14 cellular contexts compared by ENCODE assay signal in the genomic region with DNA sequence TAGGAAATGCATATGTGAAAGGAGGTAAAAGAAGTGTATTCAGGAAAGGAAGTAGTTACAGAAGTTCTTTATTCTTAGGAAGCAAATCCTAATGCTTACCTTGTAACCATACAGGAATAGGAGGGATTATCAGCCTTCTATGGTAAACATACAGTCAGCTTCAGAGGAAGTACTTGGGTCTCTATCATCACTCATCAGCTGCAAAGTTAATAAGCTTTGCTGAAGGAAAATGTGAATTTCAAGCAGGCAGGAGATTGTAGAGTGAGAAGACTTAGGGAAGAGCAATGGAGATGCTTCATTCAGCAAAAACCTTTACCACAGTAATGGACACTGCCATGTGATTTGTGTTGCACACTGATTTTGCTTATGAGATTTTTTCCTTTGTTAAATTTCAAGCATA.
A peak's percentile ranks its signal among the peaks of the same experiment; 100 is the strongest.
DNase-seq lines count a peak whose midpoint lies in the region; ATAC-seq and TF ChIP-seq lines count a peak whose summit lies in the region.
"Had no signal": no experiment of that assay in that cellular context is flagged by ENCODE, and none has a peak within 500 bp of the region (broad histone marks: within the 10 kb centered on the region; RNA-seq: fewer than 3 reads in every experiment).

No MANE protein-coding gene starts in this region.

- H3K9me3 Mint-ChIP-seq in natural killer cell (no peaks in the 10 kb centered on the region), WTC11 (no peaks in the 10 kb centered on the region)
- no peaks in the 10 kb centered on the region for H3K9me3 Mint-ChIP-seq in natural killer cell treated with Interleukin-12 subunit alpha and Interleukin-12 subunit beta and Interleukin-15 and Interleukin-18, amount 100 ng/mL, for 72 hours
- H3K9me3 Mint-ChIP-seq: activated CD4-positive, alpha-beta memory T cell treated with anti-CD3 and anti-CD28 coated beads for 36 hours had no signal

- no peaks in the 10 kb centered on the region for H3K27me3 ChIP-seq in left lung

- no peak for ATAC-seq in natural killer cell
- no peak for ATAC-seq in natural killer cell treated with Interleukin-12 subunit alpha and Interleukin-12 subunit beta and Interleukin-15 and Interleukin-18, amount 100 ng/mL, for 72 hours
- ATAC-seq in WTC11, result no peak
- ATAC-seq in left lung, result peak; percentile 24
- ATAC-seq: left cardiac atrium had no signal

- H3K27ac ChIP-seq in left lung, result no peak overlapping the region

- DNase-seq in natural killer cell (no peak), WTC11 (ENCODE audit: low spot score) (no peak), left lung (no peak), NCI-H1694 treated with DMSO at 0.1 percent for 48 hours (lab: John Stamatoyannopoulos, UW) (no peak), middle frontal gyrus (ENCODE audit: extremely low spot score, low spot score) (no peak), RKO (ENCODE audit: low spot score) (no peak), inferior parietal cortex (ENCODE audit: extremely low spot score) (no peak)
- no peak for DNase-seq in natural killer cell treated with Interleukin-12 subunit alpha and Interleukin-12 subunit beta and Interleukin-15 and Interleukin-18, amount 100 ng/mL, for 72 hours (ENCODE audit: low spot score)
- DNase-seq: activated CD4-positive, alpha-beta memory T cell treated with anti-CD3 and anti-CD28 coated beads for 36 hours; activated effector memory CD4-positive, alpha-beta T cell treated with Interleukin-2 at 50 U/mL for 16 hours; AML-193; Karpas-422; left cardiac atrium; SIG-M5 had no signal

- intact Hi-C loops in natural killer cell (cut with micrococcal nuclease) (no loop called here), left lung (cut with DNase I) (no loop called here)

- H3K36me3 Mint-ChIP-seq in natural killer cell (no peaks in the 10 kb centered on the region), WTC11 (no peaks in the 10 kb centered on the region)
- H3K36me3 Mint-ChIP-seq in natural killer cell treated with Interleukin-12 subunit alpha and Interleukin-12 subunit beta and Interleukin-15 and Interleukin-18, amount 100 ng/mL, for 72 hours, result no peaks in the 10 kb centered on the region
- H3K36me3 Mint-ChIP-seq: activated CD4-positive, alpha-beta memory T cell treated with anti-CD3 and anti-CD28 coated beads for 36 hours had no signal

- POLR2A ChIA-PET in WTC11 (lab: Charles Lee), result no interaction called here

- CTCF ChIA-PET in WTC11 (lab: Charles Lee), result no interaction called here

- H3K27ac Mint-ChIP-seq in natural killer cell (peak overlapping the region; percentile 56 to 70), WTC11 (peak overlapping the region; percentile 60; the same call in 1 of the 2 replicates)
- H3K27ac Mint-ChIP-seq in natural killer cell treated with Interleukin-12 subunit alpha and Interleukin-12 subunit beta and Interleukin-15 and Interleukin-18, amount 100 ng/mL, for 72 hours, result peak overlapping the region in 1 of 2 donors; percentile 42
- H3K27ac Mint-ChIP-seq: activated CD4-positive, alpha-beta memory T cell treated with anti-CD3 and anti-CD28 coated beads for 36 hours had no signal

- no peaks in the 10 kb centered on the region for H3K9me3 ChIP-seq in left lung

- H3K4me3 Mint-ChIP-seq in natural killer cell, result no peak overlapping the region
- no peak overlapping the region for H3K4me3 Mint-ChIP-seq in natural killer cell treated with Interleukin-12 subunit alpha and Interleukin-12 subunit beta and Interleukin-15 and Interleukin-18, amount 100 ng/mL, for 72 hours
- H3K4me3 Mint-ChIP-seq in WTC11, result no peak overlapping the region
- H3K4me3 Mint-ChIP-seq: activated CD4-positive, alpha-beta memory T cell treated with anti-CD3 and anti-CD28 coated beads for 36 hours had no signal

- H3K4me1 ChIP-seq in left lung, result peaks cover 4 to 17% of the 10 kb centered on the region in 2 donors

- H3K4me1 Mint-ChIP-seq in natural killer cell (peaks cover 21 to 27% of the 10 kb centered on the region in 2 donors), WTC11 (peaks cover 12% of the 10 kb centered on the region)
- H3K4me1 Mint-ChIP-seq in natural killer cell treated with Interleukin-12 subunit alpha and Interleukin-12 subunit beta and Interleukin-15 and Interleukin-18, amount 100 ng/mL, for 72 hours (ENCODE audit: low read depth in 2 of 2), result peaks cover 20 to 24% of the 10 kb centered on the region in 2 donors

- no peaks in the 10 kb centered on the region for H3K36me3 ChIP-seq in left lung

- TF ChIP-seq CTCF in natural killer cell (IDR thresholded peaks at IDR 0.05) (no peak), WTC11 (IDR thresholded peaks at IDR 0.05) (no peak), left lung (IDR thresholded peaks at IDR 0.05) (no peak)

- no peaks in the 10 kb centered on the region for H3K27me3 Mint-ChIP-seq in natural killer cell (ENCODE audit: low read depth in 2 of 2)
- no peaks in the 10 kb centered on the region for H3K27me3 Mint-ChIP-seq in natural killer cell treated with Interleukin-12 subunit alpha and Interleukin-12 subunit beta and Interleukin-15 and Interleukin-18, amount 100 ng/mL, for 72 hours
- no peaks in the 10 kb centered on the region; the same call in 1 of the 2 replicates for H3K27me3 Mint-ChIP-seq in WTC11 (ENCODE audit: low read depth)
- H3K27me3 Mint-ChIP-seq: activated CD4-positive, alpha-beta memory T cell treated with anti-CD3 and anti-CD28 coated beads for 36 hours had no signal

- no peak overlapping the region for H3K4me3 ChIP-seq in left lung

TF ChIP-seq in WTC11, 78 proteins besides CTCF, POLR2A, EP300 and RAD21:
- TF ChIP-seq, protein P1, sequence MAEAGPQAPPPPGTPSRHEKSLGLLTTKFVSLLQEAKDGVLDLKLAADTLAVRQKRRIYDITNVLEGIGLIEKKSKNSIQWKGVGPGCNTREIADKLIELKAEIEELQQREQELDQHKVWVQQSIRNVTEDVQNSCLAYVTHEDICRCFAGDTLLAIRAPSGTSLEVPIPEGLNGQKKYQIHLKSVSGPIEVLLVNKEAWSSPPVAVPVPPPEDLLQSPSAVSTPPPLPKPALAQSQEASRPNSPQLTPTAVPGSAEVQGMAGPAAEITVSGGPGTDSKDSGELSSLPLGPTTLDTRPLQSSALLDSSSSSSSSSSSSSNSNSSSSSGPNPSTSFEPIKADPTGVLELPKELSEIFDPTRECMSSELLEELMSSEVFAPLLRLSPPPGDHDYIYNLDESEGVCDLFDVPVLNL (CRISPR knock-in tag; IDR thresholded peaks at IDR 0.05; ENCODE audit: borderline replicate concordance, low read depth), result no peak
- TF ChIP-seq ZNF671 (CRISPR knock-in tag; IDR thresholded peaks at IDR 0.05), result no peak
- TF ChIP-seq OVOL2 (CRISPR knock-in tag; IDR thresholded peaks at IDR 0.05; ENCODE audit: borderline replicate concordance), result no peak
- no peak for TF ChIP-seq TP53 (CRISPR knock-in tag; IDR thresholded peaks at IDR 0.05)
- TF ChIP-seq MXD4 (CRISPR knock-in tag; IDR thresholded peaks at IDR 0.05; ENCODE audit: borderline replicate concordance), result no peak
- no peak for TF ChIP-seq TEAD4 (CRISPR knock-in tag; IDR thresholded peaks at IDR 0.05)
- TF ChIP-seq TEAD1 (CRISPR knock-in tag; IDR thresholded peaks at IDR 0.05), result no peak
- TF ChIP-seq RORB (CRISPR knock-in tag; IDR thresholded peaks at IDR 0.05), result no peak
